ENCODE assay signal across 8 cellular contexts in the genomic region with DNA sequence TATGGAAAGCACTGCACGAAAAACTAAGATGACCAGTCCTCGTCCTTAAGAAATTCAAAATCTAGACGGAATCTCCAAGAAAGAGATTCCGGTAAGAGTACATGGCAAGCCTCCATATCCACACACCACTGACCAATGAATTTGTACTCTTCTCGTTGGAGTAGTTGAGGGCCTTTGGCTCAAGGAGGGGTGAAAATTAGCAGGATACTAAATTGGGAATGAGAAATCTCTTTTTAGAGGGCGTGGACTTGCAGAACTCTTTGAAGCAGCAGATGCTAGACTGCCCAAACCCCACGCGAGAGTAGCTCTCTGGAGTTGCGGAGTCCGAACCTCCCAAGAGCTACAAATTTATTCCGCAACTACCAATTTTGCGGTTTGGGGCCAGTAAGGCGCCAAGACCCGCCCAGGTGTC. TPM values are rescaled to one million over a fixed set of nuclear protein-coding genes. Genes with fewer than 3 reads are reported as not detected.
A peak's percentile ranks its signal among the peaks of the same experiment; 100 is the strongest.
DNase-seq lines count a peak whose midpoint lies in the region; ATAC-seq, FAIRE-seq and TF ChIP-seq lines count a peak whose summit lies in the region.

No MANE protein-coding gene starts in this region.

- DNase-seq in NCI-H2029 treated with DMSO at 0.1 percent for 48 hours (lab: John Stamatoyannopoulos, UW) (peak; percentile 34), NCI-H2029 (lab: John Stamatoyannopoulos, UW) (no peak), immature natural killer cell (no peak), H54 (ENCODE audit: insufficient read length, low spot score) (no peak), mesenteric fat pad (ENCODE audit: low spot score) (no peak), ACHN (no peak)
- DNase-seq in activated naive CD4-positive, alpha-beta T cell treated with anti-CD3 and anti-CD28 coated beads, Interleukin-2, amount 50 U/mL, for 72 hours (ENCODE audit: low spot score in 2 of 2): no peak

- peak overlapping the region; percentile 91 to 99 (median 99) for H3K4me3 Mint-ChIP-seq in immature natural killer cell

- peaks cover 10 to 23% (median 13%) of the 10 kb centered on the region in 3 donors for H3K27me3 Mint-ChIP-seq in immature natural killer cell (ENCODE audit: low read depth in 3 of 3)

- H3K4me1 ChIP-seq in stomach smooth muscle (ENCODE audit: control insufficient read depth, insufficient read depth, low read length): peaks cover 13% of the 10 kb centered on the region

- H3K4me1 Mint-ChIP-seq in immature natural killer cell: peaks cover 35 to 46% of the 10 kb centered on the region in 2 donors

- no peaks in the 10 kb centered on the region for H3K9me3 Mint-ChIP-seq in activated naive CD4-positive, alpha-beta T cell treated with anti-CD3 and anti-CD28 coated beads, Interleukin-2, amount 50 U/mL, for 72 hours
- H3K9me3 Mint-ChIP-seq in immature natural killer cell: no peaks in the 10 kb centered on the region

- no peak for FAIRE-seq in H54 (lab: Jason Lieb, UNC)

- no peak for ATAC-seq in activated naive CD4-positive, alpha-beta T cell treated with anti-CD3 and anti-CD28 coated beads, Interleukin-2, amount 50 U/mL, for 72 hours

- no peaks in the 10 kb centered on the region for H3K36me3 ChIP-seq in stomach smooth muscle (ENCODE audit: control insufficient read depth in 2 of 2, insufficient read depth in 2 of 2, low read length in 2 of 2)

- TF ChIP-seq POLR2A in H54 (IDR thresholded peaks at IDR 0.05; ENCODE audit: low read depth, low read length): no peak

- peak overlapping the region; percentile 89 to 95 for H3K4me3 ChIP-seq in stomach smooth muscle (ENCODE audit: low read length in 2 of 2)

- peak overlapping the region; percentile 85 for H3K27ac ChIP-seq in stomach smooth muscle (ENCODE audit: low read length)

- H3K9me3 ChIP-seq in stomach smooth muscle (ENCODE audit: control insufficient read depth in 2 of 2, low read length in 2 of 2): no peaks in the 10 kb centered on the region

- H3K9ac ChIP-seq in stomach smooth muscle (ENCODE audit: low read length in 2 of 2): peak overlapping the region; percentile 84 to 93

- no peaks in the 10 kb centered on the region for H3K27me3 ChIP-seq in stomach smooth muscle (ENCODE audit: control insufficient read depth in 1 of 2, insufficient read depth in 2 of 2, low read length in 2 of 2)

- H3K27ac Mint-ChIP-seq in activated naive CD4-positive, alpha-beta T cell treated with anti-CD3 and anti-CD28 coated beads, Interleukin-2, amount 50 U/mL, for 72 hours: peak overlapping the region; percentile 95 to 99
- H3K27ac Mint-ChIP-seq in immature natural killer cell: peak overlapping the region; percentile 94 to 100 (median 98)

- in situ Hi-C loops in ACHN (cut with HindIII; ENCODE audit: low pct_ligation_motif_present, low pct_unique_long_range_greater_than_20kb, low sequenced_read_pairs): no loop called here

- peaks cover 7 to 19% of the 10 kb centered on the region in 2 donors for H3K36me3 Mint-ChIP-seq in activated naive CD4-positive, alpha-beta T cell treated with anti-CD3 and anti-CD28 coated beads, Interleukin-2, amount 50 U/mL, for 72 hours
- no peaks in the 10 kb centered on the region for H3K36me3 Mint-ChIP-seq in immature natural killer cell

RNA-seq across cellular contexts. Expression of a gene that starts 0.9 kb away (rescaled TPM):
- total RNA-seq in activated naive CD4-positive, alpha-beta T cell treated with anti-CD3 and anti-CD28 coated beads, Interleukin-2, amount 50 U/mL, for 72 hours: 10 to 100 TPM; 28.1 to 33.1 TPM
- 10 to 100 TPM; 57.0 to 87.2 (median 64.6) TPM for polyA plus RNA-seq in immature natural killer cell
- 59.7 TPM for total RNA-seq in mesenteric fat pad
